9 cellular contexts compared by ENCODE assay signal in the genomic region with DNA sequence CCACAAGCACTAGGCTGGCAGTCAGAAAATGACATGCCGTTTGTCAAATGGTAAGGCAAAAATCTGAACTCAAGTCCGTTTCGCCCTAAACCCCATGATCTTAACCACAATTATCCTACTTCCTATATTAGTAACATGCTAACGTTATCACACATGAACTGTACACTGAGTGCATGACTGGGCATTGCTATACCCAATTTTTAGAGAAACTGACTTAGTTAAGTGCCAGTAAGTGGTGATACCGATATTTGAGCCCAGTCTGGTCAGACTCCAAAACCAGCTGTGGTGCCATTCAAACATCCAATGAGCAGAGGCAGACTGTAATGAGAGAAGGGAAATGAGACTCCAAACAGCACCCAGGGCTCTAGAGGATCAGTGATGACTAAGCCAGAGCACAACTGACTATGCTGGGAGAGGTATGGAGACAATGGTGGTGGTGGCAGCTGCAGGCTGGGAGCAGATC.
A peak's percentile ranks its signal among the peaks of the same experiment; 100 is the strongest.
DNase-seq lines count a peak whose midpoint lies in the region; ATAC-seq lines count a peak whose summit lies in the region.
"Had no signal": no experiment of that assay in that cellular context is flagged by ENCODE, and none has a peak within 500 bp of the region (broad histone marks: within the 10 kb centered on the region; RNA-seq: fewer than 3 reads in every experiment).

No MANE protein-coding gene starts in this region.

- H4K20me1 ChIP-seq in BLaER1 treated with 17β-estradiol and CSF1 and Interleukin-3, amounts not matched to agents 10 nM and 100 nM, result no peaks in the 10 kb centered on the region

- peaks cover 16% of the 10 kb centered on the region for H3K27me3 Mint-ChIP-seq in activated T-helper 17 cell treated with anti-CD3 and anti-CD28 coated beads, Interleukin-2, amount 50 U/mL, for 72 hours

- peaks cover 10 to 28% (median 18%) of the 10 kb centered on the region in 10 experiments; a peak in 18 of 20 replicates for H3K4me1 ChIP-seq in BLaER1 treated with 17β-estradiol and CSF1 and Interleukin-3, amounts not matched to agents 10 nM and 100 nM
- H3K4me1 ChIP-seq: lower lobe of right lung had no signal

- H3K4me3 Mint-ChIP-seq in activated T-helper 17 cell treated with anti-CD3 and anti-CD28 coated beads, Interleukin-2, amount 50 U/mL, for 72 hours, result no peak overlapping the region

- peak; percentile 83 for ATAC-seq in GM19467 (IDR thresholded peaks at IDR 0.05; ENCODE audit: unreplicated experiment)
- peak; percentile 95 for ATAC-seq in HG03432 (IDR thresholded peaks at IDR 0.05; ENCODE audit: unreplicated experiment)
- peak; percentile 79 for ATAC-seq in activated T-helper 17 cell treated with anti-CD3 and anti-CD28 coated beads, Interleukin-2, amount 50 U/mL, for 72 hours (replicated peaks)
- no peak for ATAC-seq in left lobe of liver

- no peak overlapping the region for H3K9ac ChIP-seq in BLaER1 treated with 17β-estradiol and CSF1 and Interleukin-3, amounts not matched to agents 10 nM and 100 nM

- H3K27ac Mint-ChIP-seq in activated T-helper 17 cell treated with anti-CD3 and anti-CD28 coated beads, Interleukin-2, amount 50 U/mL, for 72 hours, result no peak overlapping the region

- H3K27me3 ChIP-seq in BLaER1 treated with 17β-estradiol and CSF1 and Interleukin-3, amounts not matched to agents 10 nM and 100 nM, result no peaks in the 10 kb centered on the region

- no peaks in the 10 kb centered on the region for H3K9me3 Mint-ChIP-seq in activated T-helper 17 cell treated with anti-CD3 and anti-CD28 coated beads, Interleukin-2, amount 50 U/mL, for 72 hours

- peak overlapping the region in 7 of 11 experiments; percentile 11 to 66 (median 44); a peak in 12 of 22 replicates for H3K27ac ChIP-seq in BLaER1 treated with 17β-estradiol and CSF1 and Interleukin-3, amounts not matched to agents 10 nM and 100 nM

- H3K4me1 Mint-ChIP-seq in activated T-helper 17 cell treated with anti-CD3 and anti-CD28 coated beads, Interleukin-2, amount 50 U/mL, for 72 hours, result peaks cover 5% of the 10 kb centered on the region

- peak overlapping the region; percentile 0 to 80 (median 40); a peak in 20 of 22 replicates for H3K4me2 ChIP-seq in BLaER1 treated with 17β-estradiol and CSF1 and Interleukin-3, amounts not matched to agents 10 nM and 100 nM

- H3K4me3 ChIP-seq in BLaER1 treated with 17β-estradiol and CSF1 and Interleukin-3, amounts not matched to agents 10 nM and 100 nM, result no peak overlapping the region
- H3K4me3 ChIP-seq: lower lobe of right lung had no signal

- no peak for DNase-seq in amniotic stem cell (lab: John Stamatoyannopoulos, UW)
- DNase-seq in activated naive CD4-positive, alpha-beta T cell treated with anti-CD3 and anti-CD28 coated beads, Interleukin-2, amount 50 U/mL, for 16 hours, result no peak
- no peak for DNase-seq in left lobe of liver (ENCODE audit: low spot score)
- DNase-seq in stimulated activated CD4-positive, alpha-beta T cell treated with anti-CD3 and anti-CD28 coated beads, Interleukin-2, amount 100 ng/mL, for 48 hours, result no peak
- DNase-seq: lower lobe of right lung had no signal

- no peaks in the 10 kb centered on the region for H3K36me3 ChIP-seq in BLaER1 treated with 17β-estradiol and CSF1 and Interleukin-3, amounts not matched to agents 10 nM and 100 nM
- H3K36me3 ChIP-seq: lower lobe of right lung had no signal

- no peaks in the 10 kb centered on the region for H3K36me3 Mint-ChIP-seq in activated T-helper 17 cell treated with anti-CD3 and anti-CD28 coated beads, Interleukin-2, amount 50 U/mL, for 72 hours (ENCODE audit: low read depth)

- H3K9me3 ChIP-seq in BLaER1 treated with 17β-estradiol and CSF1 and Interleukin-3, amounts not matched to agents 10 nM and 100 nM (replicated peaks in 1 of 11), result no peaks in the 10 kb centered on the region
- H3K9me3 ChIP-seq: lower lobe of right lung had no signal
